1 cellular context compared by ENCODE assay signal in the genomic region with DNA sequence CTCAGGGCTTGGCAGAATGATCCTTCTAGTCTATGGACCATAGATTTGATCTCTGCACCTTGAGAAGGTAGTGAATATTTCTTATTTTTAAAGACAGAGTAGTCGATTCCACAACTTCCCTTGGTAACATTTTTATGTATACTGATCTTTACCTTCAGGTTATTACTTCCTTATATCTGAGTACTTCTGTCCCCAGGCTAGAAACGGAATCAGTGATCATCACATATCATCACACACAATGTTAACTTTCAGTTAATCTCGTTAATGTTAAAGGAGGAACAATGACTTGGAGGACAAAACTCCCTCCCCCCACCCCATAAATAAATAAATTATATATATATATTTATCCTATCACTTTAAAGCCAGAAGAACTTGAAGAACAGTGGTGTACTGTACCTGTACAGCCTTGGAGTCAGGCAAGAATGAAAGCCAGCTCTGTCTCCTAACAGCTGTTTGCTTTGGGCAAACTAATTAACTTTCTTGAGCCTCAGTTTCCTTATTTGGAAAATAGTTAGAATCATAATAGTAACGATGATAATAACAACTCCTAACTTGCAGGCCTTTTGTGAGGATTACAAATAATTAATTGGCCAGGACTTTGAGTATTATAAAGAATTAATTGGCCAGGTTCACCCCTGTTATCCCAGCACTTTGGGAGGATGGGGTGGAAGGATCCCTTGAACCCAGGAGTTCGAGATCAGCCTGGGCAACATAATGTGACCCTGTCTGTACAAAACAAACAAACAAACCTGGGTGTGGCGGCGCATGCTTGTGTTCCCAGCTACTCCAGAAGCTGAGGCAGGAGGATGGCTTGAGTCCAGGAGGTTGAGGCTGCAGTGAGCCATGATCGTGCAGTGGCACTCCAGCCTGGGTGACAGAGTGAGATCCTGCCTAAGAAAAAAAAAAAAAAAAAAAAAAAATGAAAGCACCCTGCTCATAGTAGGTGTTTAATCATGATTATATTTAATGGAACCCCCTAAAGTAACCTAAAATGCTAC.
TF ChIP-seq lines count a peak whose summit lies in the region.

No MANE protein-coding gene starts in this region.

TF ChIP-seq in K562, 482 proteins besides CTCF, POLR2A, EP300 and RAD21:
- TF ChIP-seq MAZ (CRISPR knock-in tag; conservative IDR thresholded peaks at IDR 0.05 in 1 of 2, IDR thresholded peaks at IDR 0.05 in 1 of 2) (no peak), ZNF347 (CRISPR knock-in tag; IDR thresholded peaks at IDR 0.05; ENCODE audit: low read depth) (no peak), NFYB (IDR thresholded peaks at IDR 0.05; ENCODE audit: extremely low read depth, insufficient read length) (no peak), PHF21A (IDR thresholded peaks at IDR 0.05; ENCODE audit: borderline replicate concordance, low read depth) (no peak), CBX5 (IDR thresholded peaks at IDR 0.05; ENCODE audit: borderline replicate concordance, low read depth) (no peak)
- TF ChIP-seq, protein P1, sequence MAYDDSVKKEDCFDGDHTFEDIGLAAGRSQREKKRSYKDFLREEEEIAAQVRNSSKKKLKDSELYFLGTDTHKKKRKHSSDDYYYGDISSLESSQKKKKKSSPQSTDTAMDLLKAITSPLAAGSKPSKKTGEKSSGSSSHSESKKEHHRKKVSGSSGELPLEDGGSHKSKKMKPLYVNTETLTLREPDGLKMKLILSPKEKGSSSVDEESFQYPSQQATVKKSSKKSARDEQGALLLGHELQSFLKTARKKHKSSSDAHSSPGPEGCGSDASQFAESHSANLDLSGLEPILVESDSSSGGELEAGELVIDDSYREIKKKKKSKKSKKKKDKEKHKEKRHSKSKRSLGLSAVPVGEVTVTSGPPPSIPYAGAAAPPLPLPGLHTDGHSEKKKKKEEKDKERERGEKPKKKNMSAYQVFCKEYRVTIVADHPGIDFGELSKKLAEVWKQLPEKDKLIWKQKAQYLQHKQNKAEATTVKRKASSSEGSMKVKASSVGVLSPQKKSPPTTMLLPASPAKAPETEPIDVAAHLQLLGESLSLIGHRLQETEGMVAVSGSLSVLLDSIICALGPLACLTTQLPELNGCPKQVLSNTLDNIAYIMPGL (CRISPR knock-in tag; IDR thresholded peaks at IDR 0.05) = no peak
TF ChIP-seq in K562: peak in this region for 0.
